Comparison of ENCODE assay signal across 4 cellular contexts in the genomic region with DNA sequence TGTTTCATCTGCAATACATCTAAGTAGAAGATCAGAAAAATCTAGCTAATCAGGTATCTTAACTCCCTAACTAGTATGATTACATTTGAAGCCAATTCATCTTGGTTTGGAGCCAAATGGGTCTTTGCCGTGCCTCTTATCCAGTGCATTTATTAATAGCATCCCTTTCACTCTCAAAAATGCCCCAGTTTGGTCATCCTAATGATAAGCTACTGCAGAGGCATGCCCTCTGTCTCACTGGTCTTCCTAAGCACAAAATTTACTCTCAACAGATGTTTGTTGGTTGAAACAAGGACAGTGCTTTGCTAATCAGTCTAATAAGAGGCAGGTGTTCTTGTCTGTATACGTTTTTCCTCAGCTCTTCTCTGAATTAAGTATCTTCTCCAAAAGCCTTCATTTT.
"Had no signal": no experiment of that assay in that cellular context is flagged by ENCODE, and none has a peak within 500 bp of the region (broad histone marks: within the 10 kb centered on the region; RNA-seq: fewer than 3 reads in every experiment).

No MANE protein-coding gene starts in this region.

- H3K4me3 ChIP-seq: GM23338 had no signal

- ATAC-seq: GM23338 had no signal

- DNase-seq: H9, HCEC 1CT, IMR-90 had no signal

- H2AFZ ChIP-seq: GM23338 had no signal

- H3K4me2 ChIP-seq: GM23338 had no signal
